In genomic region chr17:75752405-75753192, GRCh38 we compare ENCODE assay signal across 13 cellular contexts. TPM values are rescaled to one million over a fixed set of nuclear protein-coding genes. Genes with fewer than 3 reads are reported as not detected.
DNase-seq lines count a peak whose midpoint lies in the region; ATAC-seq and TF ChIP-seq lines count a peak whose summit lies in the region.
"Had no signal": no experiment of that assay in that cellular context is flagged by ENCODE, and none has a peak within 500 bp of the region (broad histone marks: within the 10 kb centered on the region; RNA-seq: fewer than 3 reads in every experiment).

No MANE protein-coding gene starts in this region.

- no peaks in the 10 kb centered on the region for H3K36me3 Mint-ChIP-seq in activated CD4-positive, alpha-beta T cell treated with anti-CD3 and anti-CD28 coated beads, Interleukin-2, amount 10 ng/mL, durations not matched to agents 7 days and 5 days (ENCODE audit: low read depth)
- no peaks in the 10 kb centered on the region for H3K36me3 Mint-ChIP-seq in activated T-helper 2 cell treated with anti-CD3 and anti-CD28 coated beads, Interferon-gamma antibody, Interleukin-2, Interleukin-4, amounts not matched to agents 10 μg/mL and 5 μg/mL and 100 μg/mL, durations not matched to agents 14 hours and 24 hours and 36 hours (ENCODE audit: low read depth)

- H4K20me1 ChIP-seq in Karpas-422 (ENCODE audit: insufficient read depth, low read depth, low read length) (no peaks in the 10 kb centered on the region), osteoblast (ENCODE audit: insufficient read depth, low read length) (no peaks in the 10 kb centered on the region)

- intact Hi-C loops in activated T-helper 2 cell treated with anti-CD3 and anti-CD28 coated beads, Interferon-gamma antibody, Interleukin-2, Interleukin-4, amounts not matched to agents 10 μg/mL and 5 μg/mL and 100 μg/mL, durations not matched to agents 14 hours and 24 hours and 36 hours (cut with micrococcal nuclease), result no loop called here
- intact Hi-C loops in posterior cingulate gyrus (cut with DNase I), result no loop called here

- H3K9me3 Mint-ChIP-seq in activated CD4-positive, alpha-beta T cell treated with anti-CD3 and anti-CD28 coated beads, Interleukin-2, amount 10 ng/mL, durations not matched to agents 7 days and 5 days, result no peaks in the 10 kb centered on the region
- H3K9me3 Mint-ChIP-seq in activated T-helper 2 cell treated with anti-CD3 and anti-CD28 coated beads, Interferon-gamma antibody, Interleukin-2, Interleukin-4, amounts not matched to agents 10 μg/mL and 5 μg/mL and 100 μg/mL, durations not matched to agents 14 hours and 24 hours and 36 hours, result no peaks in the 10 kb centered on the region

- no peak overlapping the region for H3K4me2 ChIP-seq in Karpas-422 (ENCODE audit: low read depth, low read length, poor library complexity, severe bottlenecking)
- H3K4me2 ChIP-seq in osteoblast (ENCODE audit: insufficient read depth, low read length), result no peak overlapping the region

- H3K4me3 ChIP-seq in Karpas-422 (ENCODE audit: low read length) (no peak overlapping the region), osteoblast (ENCODE audit: insufficient read depth, low read length) (no peak overlapping the region)
- H3K4me3 ChIP-seq: mucosa of descending colon had no signal

- no peaks in the 10 kb centered on the region for H3K27me3 ChIP-seq in Karpas-422 (ENCODE audit: low read length)
- no peaks in the 10 kb centered on the region for H3K27me3 ChIP-seq in osteoblast (ENCODE audit: insufficient read depth, low read length)

- peak overlapping the region; percentile 53 for H3K4me3 Mint-ChIP-seq in activated CD4-positive, alpha-beta T cell treated with anti-CD3 and anti-CD28 coated beads, Interleukin-2, amount 10 ng/mL, durations not matched to agents 7 days and 5 days
- peak overlapping the region; percentile 67 for H3K4me3 Mint-ChIP-seq in activated T-helper 2 cell treated with anti-CD3 and anti-CD28 coated beads, Interferon-gamma antibody, Interleukin-2, Interleukin-4, amounts not matched to agents 10 μg/mL and 5 μg/mL and 100 μg/mL, durations not matched to agents 14 hours and 24 hours and 36 hours (ENCODE audit: low read depth)

- TF ChIP-seq CTCF in osteoblast (IDR thresholded peaks at IDR 0.05; ENCODE audit: extremely low read depth, low read depth, low read length), result no peak

- no peaks in the 10 kb centered on the region for H3K9me3 ChIP-seq in Karpas-422 (ENCODE audit: low read length)
- no peaks in the 10 kb centered on the region for H3K9me3 ChIP-seq in osteoblast (ENCODE audit: low read depth, low read length)
- H3K9me3 ChIP-seq: mucosa of descending colon had no signal

- H3K9me2 ChIP-seq in Karpas-422 (replicated peaks; ENCODE audit: insufficient read depth, low read length), result no peaks in the 10 kb centered on the region

- DNase-seq in activated CD4-positive, alpha-beta T cell treated with anti-CD3 and anti-CD28 coated beads, Interleukin-2, amount 10 ng/mL, durations not matched to agents 7 days and 5 days, result no peak
- DNase-seq in activated CD4-positive, alpha-beta T cell treated with anti-CD3 and anti-CD28 coated beads, Interleukin-2, amount 50 U/mL, for 1 hour, result no peak
- peak; percentile 57 for DNase-seq in Karpas-422
- DNase-seq in activated T-helper 2 cell treated with anti-CD3 and anti-CD28 coated beads, Interferon-gamma antibody, Interleukin-2, Interleukin-4, amounts not matched to agents 10 μg/mL and 5 μg/mL and 100 μg/mL, durations not matched to agents 14 hours and 24 hours and 36 hours (ENCODE audit: low spot score), result no peak
- peak; percentile 84 for DNase-seq in osteoblast (ENCODE audit: insufficient read length, low spot score, missing footprints)
- no peak for DNase-seq in posterior cingulate gyrus
- DNase-seq in central memory CD4-positive, alpha-beta T cell, result no peak
- DNase-seq: activated CD4-positive, alpha-beta T cell treated with anti-CD3 and anti-CD28 coated beads for 48 hours; GF-D8; NCI-H2171 had no signal

- peak overlapping the region; percentile 64 for H3K27ac Mint-ChIP-seq in activated CD4-positive, alpha-beta T cell treated with anti-CD3 and anti-CD28 coated beads, Interleukin-2, amount 10 ng/mL, durations not matched to agents 7 days and 5 days
- H3K27ac Mint-ChIP-seq in activated T-helper 2 cell treated with anti-CD3 and anti-CD28 coated beads, Interferon-gamma antibody, Interleukin-2, Interleukin-4, amounts not matched to agents 10 μg/mL and 5 μg/mL and 100 μg/mL, durations not matched to agents 14 hours and 24 hours and 36 hours, result no peak overlapping the region

- H3K79me2 ChIP-seq in Karpas-422 (ENCODE audit: low read length), result no peaks in the 10 kb centered on the region
- no peaks in the 10 kb centered on the region for H3K79me2 ChIP-seq in osteoblast (ENCODE audit: insufficient read depth, low read length)

- peaks cover 26% of the 10 kb centered on the region for H3K4me1 ChIP-seq in Karpas-422 (ENCODE audit: low read length)
- peaks cover 13% of the 10 kb centered on the region for H3K4me1 ChIP-seq in osteoblast (ENCODE audit: insufficient read depth, low read length)

- no peak overlapping the region for H3K9ac ChIP-seq in Karpas-422 (ENCODE audit: low read length)

- POLR2A ChIA-PET in activated CD4-positive, alpha-beta T cell treated with anti-CD3 and anti-CD28 coated beads, Interleukin-2, amount 10 ng/mL, durations not matched to agents 7 days and 5 days (lab: Charles Lee), result interaction anchor here (0.8 kb wide), 1 partner anchor 27 kb away, joined by 5 read pairs; a partner anchor contains a TSS

- no peak for ATAC-seq in GM18520 (IDR thresholded peaks at IDR 0.05; ENCODE audit: unreplicated experiment)

- peaks cover 2% of the 10 kb centered on the region for H3K27me3 Mint-ChIP-seq in activated CD4-positive, alpha-beta T cell treated with anti-CD3 and anti-CD28 coated beads, Interleukin-2, amount 10 ng/mL, durations not matched to agents 7 days and 5 days
- peaks cover 3% of the 10 kb centered on the region for H3K27me3 Mint-ChIP-seq in activated T-helper 2 cell treated with anti-CD3 and anti-CD28 coated beads, Interferon-gamma antibody, Interleukin-2, Interleukin-4, amounts not matched to agents 10 μg/mL and 5 μg/mL and 100 μg/mL, durations not matched to agents 14 hours and 24 hours and 36 hours (ENCODE audit: low read depth)

- H3K27ac ChIP-seq in Karpas-422 (ENCODE audit: low read length), result no peak overlapping the region
- H3K27ac ChIP-seq in osteoblast (ENCODE audit: low read depth, low read length), result no peak overlapping the region
- H3K27ac ChIP-seq: epithelial cell of prostate had no signal

- no peak overlapping the region for H2AFZ ChIP-seq in Karpas-422 (ENCODE audit: low read length)
- H2AFZ ChIP-seq in osteoblast (ENCODE audit: low read length), result no peak overlapping the region

- H3K36me3 ChIP-seq in Karpas-422 (ENCODE audit: insufficient read depth, low read length), result no peaks in the 10 kb centered on the region
- no peaks in the 10 kb centered on the region for H3K36me3 ChIP-seq in osteoblast (ENCODE audit: insufficient read depth, low read length)

- CTCF ChIA-PET in activated CD4-positive, alpha-beta T cell treated with anti-CD3 and anti-CD28 coated beads, Interleukin-2, amount 10 ng/mL, durations not matched to agents 7 days and 5 days (lab: Charles Lee), result interaction anchor here (0.5 to 4.0 kb wide), 50 partner anchors 8 to 791 kb away, joined by 3 to 34 read pairs (median 4); partner anchors contain the start of genes CDR2L, EXOC7, GALK1 and SMIM5

- H3K4me1 Mint-ChIP-seq in activated CD4-positive, alpha-beta T cell treated with anti-CD3 and anti-CD28 coated beads, Interleukin-2, amount 10 ng/mL, durations not matched to agents 7 days and 5 days, result peaks cover 25% of the 10 kb centered on the region
- peaks cover 12% of the 10 kb centered on the region for H3K4me1 Mint-ChIP-seq in activated T-helper 2 cell treated with anti-CD3 and anti-CD28 coated beads, Interferon-gamma antibody, Interleukin-2, Interleukin-4, amounts not matched to agents 10 μg/mL and 5 μg/mL and 100 μg/mL, durations not matched to agents 14 hours and 24 hours and 36 hours (ENCODE audit: low read depth)

RNA-seq across cellular contexts. Expression of gene GALK1, which starts 12.4 kb away (rescaled TPM):
- 10 to 100 TPM; 40.9 to 44.7 TPM for total RNA-seq in activated CD4-positive, alpha-beta T cell treated with anti-CD3 and anti-CD28 coated beads, Interleukin-2, amount 10 ng/mL, durations not matched to agents 7 days and 5 days
- total RNA-seq in Karpas-422 (2014; rRNA removed; shearing (Covaris generic); ENCODE audit: low replicate concordance), result 23.9 and 28.3 TPM in 2 replicates
- 55.4 and 63.7 TPM in 2 replicates for total RNA-seq in activated T-helper 2 cell treated with anti-CD3 and anti-CD28 coated beads, Interferon-gamma antibody, Interleukin-2, Interleukin-4, amounts not matched to agents 10 μg/mL and 5 μg/mL and 100 μg/mL, durations not matched to agents 14 hours and 24 hours and 36 hours
- 25.3 and 27.7 TPM in 2 replicates for total RNA-seq in osteoblast

RNA-seq across cellular contexts. Expression of gene ITGB4, which starts 31.3 kb away (rescaled TPM):
- under 1 TPM; 0.55 to 0.96 TPM for total RNA-seq in activated CD4-positive, alpha-beta T cell treated with anti-CD3 and anti-CD28 coated beads, Interleukin-2, amount 10 ng/mL, durations not matched to agents 7 days and 5 days
- 0.11 and 0.19 TPM in 2 replicates for total RNA-seq in Karpas-422 (2014; rRNA removed; shearing (Covaris generic); ENCODE audit: low replicate concordance)
- total RNA-seq in activated T-helper 2 cell treated with anti-CD3 and anti-CD28 coated beads, Interferon-gamma antibody, Interleukin-2, Interleukin-4, amounts not matched to agents 10 μg/mL and 5 μg/mL and 100 μg/mL, durations not matched to agents 14 hours and 24 hours and 36 hours, result 1.3 and 2.0 TPM in 2 replicates
- total RNA-seq in osteoblast, result 0.29 and 0.36 TPM in 2 replicates

RNA-seq across cellular contexts. Expression of gene UNK, which starts 32.0 kb away (rescaled TPM):
- 10 to 100 TPM; 27.1 to 28.7 TPM for total RNA-seq in activated CD4-positive, alpha-beta T cell treated with anti-CD3 and anti-CD28 coated beads, Interleukin-2, amount 10 ng/mL, durations not matched to agents 7 days and 5 days
- 22.9 and 49.0 TPM in 2 replicates for total RNA-seq in Karpas-422 (2014; rRNA removed; shearing (Covaris generic); ENCODE audit: low replicate concordance)
- 26.8 and 30.1 TPM in 2 replicates for total RNA-seq in activated T-helper 2 cell treated with anti-CD3 and anti-CD28 coated beads, Interferon-gamma antibody, Interleukin-2, Interleukin-4, amounts not matched to agents 10 μg/mL and 5 μg/mL and 100 μg/mL, durations not matched to agents 14 hours and 24 hours and 36 hours
- total RNA-seq in osteoblast, result 18.5 and 23.6 TPM in 2 replicates

Comparison
In these comparisons a context has a peak if more than half of its experiments do, and no peak if none do; other contexts are left out.
1. DNase-seq: peak in Karpas-422 (single experiment) and osteoblast (single experiment); none in activated CD4-positive, alpha-beta T cell treated with anti-CD3 and anti-CD28 coated beads, Interleukin-2, amount 10 ng/mL, durations not matched to agents 7 days and 5 days (single experiment), activated CD4-positive, alpha-beta T cell treated with anti-CD3 and anti-CD28 coated beads, Interleukin-2, amount 50 U/mL, for 1 hour (single experiment), activated T-helper 2 cell treated with anti-CD3 and anti-CD28 coated beads, Interferon-gamma antibody, Interleukin-2, Interleukin-4, amounts not matched to agents 10 μg/mL and 5 μg/mL and 100 μg/mL, durations not matched to agents 14 hours and 24 hours and 36 hours (single experiment), posterior cingulate gyrus (0 of 10) and central memory CD4-positive, alpha-beta T cell (single experiment).